16 cellular contexts compared by ENCODE assay signal in the genomic region with DNA sequence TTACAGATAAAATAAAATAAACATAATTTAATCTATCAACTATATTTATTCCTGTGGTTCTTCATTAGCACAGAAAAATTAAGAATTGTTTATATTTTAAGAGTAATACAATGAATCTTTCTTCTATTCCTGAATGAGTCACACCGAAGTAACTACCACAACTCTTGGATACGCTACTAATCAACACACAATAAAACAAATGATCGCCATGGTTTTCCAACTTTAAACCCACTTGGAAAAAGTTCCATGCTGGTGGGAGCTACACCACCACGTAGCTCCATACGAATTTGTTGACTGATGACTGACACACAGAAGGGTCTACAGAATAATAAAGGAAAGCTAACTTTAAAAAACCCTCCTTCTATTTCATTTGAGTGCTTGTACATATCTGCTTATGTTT.
DNase-seq lines count a peak whose midpoint lies in the region; ATAC-seq and TF ChIP-seq lines count a peak whose summit lies in the region.
"Had no signal": no experiment of that assay in that cellular context is flagged by ENCODE, and none has a peak within 500 bp of the region (broad histone marks: within the 10 kb centered on the region; RNA-seq: fewer than 3 reads in every experiment).

No MANE protein-coding gene starts in this region.

- CTCF ChIA-PET in PC-3 (lab: Charles Lee) = no interaction called here

- H3K27ac Mint-ChIP-seq in nephron = peak overlapping the region in 2 of 3 experiments; percentile 88 to 98

- H3K4me1 Mint-ChIP-seq in nephron = peaks cover 30% of the 10 kb centered on the region
- H3K4me1 Mint-ChIP-seq: neural crest cell had no signal

- H3K9ac ChIP-seq in PC-3 (ENCODE audit: low read length) = 0 out of 2 replicates have a peak overlapping the region, but pooled peaks have one; percentile 11
- H3K9ac ChIP-seq: SK-N-SH had no signal

- H3K9me3 Mint-ChIP-seq in nephron = peaks cover 8% of the 10 kb centered on the region

- H4K20me1 ChIP-seq in PC-3 (ENCODE audit: low read length) = no peaks in the 10 kb centered on the region

- DNase-seq in COLO829 (ENCODE audit: low spot score) (peak; percentile 54), PC-3 (peak; percentile 41), epithelial cell of prostate (ENCODE audit: low read depth, low spot score) (no peak), NCI-H774 (lab: John Stamatoyannopoulos, UW) (no peak), NCI-H146 treated with DMSO at 0.1 percent for 48 hours (lab: John Stamatoyannopoulos, UW; ENCODE audit: unreplicated experiment) (no peak), superior temporal gyrus (ENCODE audit: extremely low spot score) (no peak), NCI-H1092 (lab: John Stamatoyannopoulos, UW) (no peak)
- DNase-seq: activated CD8-positive, alpha-beta memory T cell treated with anti-CD3 and anti-CD28 coated beads, Interleukin-2, amount 50 U/mL, for 48 hours; glutamatergic neuron; NCI-H1092 treated with DMSO at 0.1 percent for 48 hours; NCI-H748 treated with DMSO at 0.1 percent for 48 hours; SK-N-SH; stomach had no signal

- H3K27me3 Mint-ChIP-seq in nephron (ENCODE audit: low read depth) = no peaks in the 10 kb centered on the region
- H3K27me3 Mint-ChIP-seq: brain had no signal

- 0 out of 2 replicates have a peak overlapping the region, but pooled peaks have one; percentile 7 for H3K4me2 ChIP-seq in PC-3 (ENCODE audit: low read length)
- H3K4me2 ChIP-seq: SK-N-SH had no signal

- H3K9me3 ChIP-seq in PC-3 (ENCODE audit: low read length) = no peaks in the 10 kb centered on the region
- H3K9me3 ChIP-seq: SK-N-SH, stomach had no signal

- H3K27ac ChIP-seq in PC-3 (ENCODE audit: low read length) (peak overlapping the region; percentile 52), epithelial cell of prostate (peak overlapping the region; percentile 51)

- H2AFZ ChIP-seq in PC-3 (ENCODE audit: low read length) = no peak overlapping the region

- no peaks in the 10 kb centered on the region for H3K36me3 ChIP-seq in PC-3 (ENCODE audit: low read depth, low read length)
- H3K36me3 ChIP-seq: stomach had no signal

- intact Hi-C loops in PC-3 (cut with micrococcal nuclease) = no loop called here

- no peaks in the 10 kb centered on the region for H3K79me2 ChIP-seq in PC-3 (ENCODE audit: low read length)

- BruUV-seq in PC-3 (replicated peaks; lab: Mats Ljungman, UMichigan) = no TSS peak

- no peaks in the 10 kb centered on the region for H3K27me3 ChIP-seq in PC-3 (ENCODE audit: low read length)
- H3K27me3 ChIP-seq: stomach had no signal

- POLR2A ChIA-PET in PC-3 (lab: Charles Lee; ENCODE audit: unreplicated experiment) = no interaction called here

- no peaks in the 10 kb centered on the region for H3F3A ChIP-seq in PC-3 (ENCODE audit: low read length, unreplicated experiment)

- TF ChIP-seq CTCF in PC-3 (conservative IDR thresholded peaks at IDR 0.05; ENCODE audit: low read depth, low read length) (no peak), nephron (IDR thresholded peaks at IDR 0.05; ENCODE audit: unreplicated experiment in 3 of 3) (no peak)

- ATAC-seq in PC-3 = peak; percentile 46; the same call in 1 of the 2 replicates

- no peaks in the 10 kb centered on the region for H3K36me3 Mint-ChIP-seq in nephron (ENCODE audit: low read depth)
- H3K36me3 Mint-ChIP-seq: brain had no signal

- H3K9me2 ChIP-seq in PC-3 (replicated peaks; ENCODE audit: low read length) = no peaks in the 10 kb centered on the region
- H3K9me2 ChIP-seq: SK-N-SH had no signal

- H3K4me3 ChIP-seq in PC-3 (ENCODE audit: low read length) = no peak overlapping the region
- H3K4me3 ChIP-seq: stomach had no signal

- no peak overlapping the region for H3K4me3 Mint-ChIP-seq in nephron
- H3K4me3 Mint-ChIP-seq: brain, neural crest cell had no signal

- H3K4me1 ChIP-seq in PC-3 (ENCODE audit: insufficient read depth, low read length) = peaks cover 23% of the 10 kb centered on the region

Comparison
In these comparisons a context has a peak if more than half of its experiments do, and no peak if none do; other contexts are left out.
1. DNase-seq: peak in COLO829 (single experiment) and PC-3 (single experiment); none in epithelial cell of prostate (single experiment), NCI-H774 (single experiment), NCI-H146 treated with DMSO at 0.1 percent for 48 hours (single experiment), superior temporal gyrus (single experiment) and NCI-H1092 (single experiment).